1 cellular context compared by ENCODE assay signal in the genomic region with DNA sequence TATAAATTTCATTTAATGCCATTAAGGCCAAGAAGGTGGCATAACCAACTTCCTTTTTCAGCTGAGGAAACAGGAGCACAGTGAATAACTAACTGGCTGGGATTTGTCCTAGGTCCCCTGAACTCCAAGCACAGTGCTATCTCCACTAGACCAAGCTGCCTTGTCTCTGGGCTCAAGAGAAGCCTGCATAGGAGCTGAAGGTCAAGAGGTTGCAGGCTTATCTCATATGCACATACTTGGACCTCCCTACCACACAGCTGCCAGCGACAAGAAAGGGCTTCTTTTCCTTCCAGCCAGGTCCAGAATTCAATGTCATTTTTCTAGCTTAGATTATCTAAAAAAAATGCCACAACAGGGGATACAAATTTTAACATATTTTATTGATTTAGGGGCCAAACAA.
TF ChIP-seq lines count a peak whose summit lies in the region.

No MANE protein-coding gene starts in this region.

TF ChIP-seq in K562, 482 proteins besides CTCF, POLR2A, EP300 and RAD21 (continued from another document and continues in another):
- TF ChIP-seq, protein P1, sequence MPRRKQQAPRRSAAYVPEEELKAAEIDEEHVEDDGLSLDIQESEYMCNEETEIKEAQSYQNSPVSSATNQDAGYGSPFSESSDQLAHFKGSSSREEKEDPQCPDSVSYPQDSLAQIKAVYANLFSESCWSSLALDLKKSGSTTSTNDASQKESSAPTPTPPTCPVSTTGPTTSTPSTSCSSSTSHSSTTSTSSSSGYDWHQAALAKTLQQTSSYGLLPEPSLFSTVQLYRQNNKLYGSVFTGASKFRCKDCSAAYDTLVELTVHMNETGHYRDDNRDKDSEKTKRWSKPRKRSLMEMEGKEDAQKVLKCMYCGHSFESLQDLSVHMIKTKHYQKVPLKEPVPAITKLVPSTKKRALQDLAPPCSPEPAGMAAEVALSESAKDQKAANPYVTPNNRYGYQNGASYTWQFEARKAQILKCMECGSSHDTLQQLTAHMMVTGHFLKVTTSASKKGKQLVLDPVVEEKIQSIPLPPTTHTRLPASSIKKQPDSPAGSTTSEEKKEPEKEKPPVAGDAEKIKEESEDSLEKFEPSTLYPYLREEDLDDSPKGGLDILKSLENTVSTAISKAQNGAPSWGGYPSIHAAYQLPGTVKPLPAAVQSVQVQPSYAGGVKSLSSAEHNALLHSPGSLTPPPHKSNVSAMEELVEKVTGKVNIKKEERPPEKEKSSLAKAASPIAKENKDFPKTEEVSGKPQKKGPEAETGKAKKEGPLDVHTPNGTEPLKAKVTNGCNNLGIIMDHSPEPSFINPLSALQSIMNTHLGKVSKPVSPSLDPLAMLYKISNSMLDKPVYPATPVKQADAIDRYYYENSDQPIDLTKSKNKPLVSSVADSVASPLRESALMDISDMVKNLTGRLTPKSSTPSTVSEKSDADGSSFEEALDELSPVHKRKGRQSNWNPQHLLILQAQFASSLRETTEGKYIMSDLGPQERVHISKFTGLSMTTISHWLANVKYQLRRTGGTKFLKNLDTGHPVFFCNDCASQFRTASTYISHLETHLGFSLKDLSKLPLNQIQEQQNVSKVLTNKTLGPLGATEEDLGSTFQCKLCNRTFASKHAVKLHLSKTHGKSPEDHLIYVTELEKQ (CRISPR knock-in tag; IDR thresholded peaks at IDR 0.05): no peak
- TF ChIP-seq ARNT (IDR thresholded peaks at IDR 0.05) (peak; percentile 64 to 93; a peak in 2 of 4 replicates), EZH2 (IDR thresholded peaks at IDR 0.05; ENCODE audit: borderline replicate concordance, low read depth, low read length) (no peak), ZBTB1 (CRISPR knock-in tag; IDR thresholded peaks at IDR 0.05; ENCODE audit: borderline replicate concordance, low read depth) (no peak), BACH1 (tag; IDR thresholded peaks at IDR 0.05) (no peak), KLF13 (tag; IDR thresholded peaks at IDR 0.05; ENCODE audit: borderline replicate concordance, low read depth) (no peak), FOS (IDR thresholded peaks at IDR 0.05; ENCODE audit: extremely low read depth, insufficient read length) (no peak), ZNF324 (CRISPR knock-in tag; IDR thresholded peaks at IDR 0.05) (no peak), RUNX1 (IDR thresholded peaks at IDR 0.05; ENCODE audit: low read depth) (no peak), CBX3 (IDR thresholded peaks at IDR 0.05; ENCODE audit: borderline replicate concordance in 1 of 2, low read length in 2 of 2) (peak in 1 of 2 experiments; percentile 84; a peak in 2 of 3 replicates), ZNF668 (CRISPR knock-in tag; IDR thresholded peaks at IDR 0.05) (no peak), RAD51 (IDR thresholded peaks at IDR 0.05; ENCODE audit: borderline replicate concordance, low read depth) (peak; percentile 33; the same call in 1 of the 2 replicates), ZNF717 (CRISPR knock-in tag; IDR thresholded peaks at IDR 0.05) (no peak), ZBTB17 (CRISPR knock-in tag; IDR thresholded peaks at IDR 0.05) (0 out of 2 replicates have a peak, but pooled peaks have one; percentile 38), SMARCA4 (IDR thresholded peaks at IDR 0.05) (peak; percentile 91), MTA1 (IDR thresholded peaks at IDR 0.05; ENCODE audit: borderline replicate concordance) (peak; percentile 19; the same call in 1 of the 2 replicates), SIRT6 (IDR thresholded peaks at IDR 0.05; ENCODE audit: low read depth, low read length) (no peak), POLR2H (tag; IDR thresholded peaks at IDR 0.05; ENCODE audit: low read depth) (no peak), HDAC6 (IDR thresholded peaks at IDR 0.05; ENCODE audit: low read depth, low read length) (no peak), SMC3 (conservative IDR thresholded peaks at IDR 0.05; ENCODE audit: insufficient read depth, low read depth, low read length) (no peak), MTA2 (IDR thresholded peaks at IDR 0.05; ENCODE audit: low read depth) (peak; percentile 92), ZNF239 (CRISPR knock-in tag; IDR thresholded peaks at IDR 0.05) (peak; percentile 40; the same call in 1 of the 2 replicates), ZNF133 (CRISPR knock-in tag; IDR thresholded peaks at IDR 0.05) (no peak), PPARD (CRISPR knock-in tag; IDR thresholded peaks at IDR 0.05) (no peak)
- TF ChIP-seq, protein P2, sequence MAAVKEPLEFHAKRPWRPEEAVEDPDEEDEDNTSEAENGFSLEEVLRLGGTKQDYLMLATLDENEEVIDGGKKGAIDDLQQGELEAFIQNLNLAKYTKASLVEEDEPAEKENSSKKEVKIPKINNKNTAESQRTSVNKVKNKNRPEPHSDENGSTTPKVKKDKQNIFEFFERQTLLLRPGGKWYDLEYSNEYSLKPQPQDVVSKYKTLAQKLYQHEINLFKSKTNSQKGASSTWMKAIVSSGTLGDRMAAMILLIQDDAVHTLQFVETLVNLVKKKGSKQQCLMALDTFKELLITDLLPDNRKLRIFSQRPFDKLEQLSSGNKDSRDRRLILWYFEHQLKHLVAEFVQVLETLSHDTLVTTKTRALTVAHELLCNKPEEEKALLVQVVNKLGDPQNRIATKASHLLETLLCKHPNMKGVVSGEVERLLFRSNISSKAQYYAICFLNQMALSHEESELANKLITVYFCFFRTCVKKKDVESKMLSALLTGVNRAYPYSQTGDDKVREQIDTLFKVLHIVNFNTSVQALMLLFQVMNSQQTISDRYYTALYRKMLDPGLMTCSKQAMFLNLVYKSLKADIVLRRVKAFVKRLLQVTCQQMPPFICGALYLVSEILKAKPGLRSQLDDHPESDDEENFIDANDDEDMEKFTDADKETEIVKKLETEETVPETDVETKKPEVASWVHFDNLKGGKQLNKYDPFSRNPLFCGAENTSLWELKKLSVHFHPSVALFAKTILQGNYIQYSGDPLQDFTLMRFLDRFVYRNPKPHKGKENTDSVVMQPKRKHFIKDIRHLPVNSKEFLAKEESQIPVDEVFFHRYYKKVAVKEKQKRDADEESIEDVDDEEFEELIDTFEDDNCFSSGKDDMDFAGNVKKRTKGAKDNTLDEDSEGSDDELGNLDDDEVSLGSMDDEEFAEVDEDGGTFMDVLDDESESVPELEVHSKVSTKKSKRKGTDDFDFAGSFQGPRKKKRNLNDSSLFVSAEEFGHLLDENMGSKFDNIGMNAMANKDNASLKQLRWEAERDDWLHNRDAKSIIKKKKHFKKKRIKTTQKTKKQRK (IDR thresholded peaks at IDR 0.05; ENCODE audit: borderline replicate concordance, low read depth, low read length): no peak
- TF ChIP-seq, protein P3, sequence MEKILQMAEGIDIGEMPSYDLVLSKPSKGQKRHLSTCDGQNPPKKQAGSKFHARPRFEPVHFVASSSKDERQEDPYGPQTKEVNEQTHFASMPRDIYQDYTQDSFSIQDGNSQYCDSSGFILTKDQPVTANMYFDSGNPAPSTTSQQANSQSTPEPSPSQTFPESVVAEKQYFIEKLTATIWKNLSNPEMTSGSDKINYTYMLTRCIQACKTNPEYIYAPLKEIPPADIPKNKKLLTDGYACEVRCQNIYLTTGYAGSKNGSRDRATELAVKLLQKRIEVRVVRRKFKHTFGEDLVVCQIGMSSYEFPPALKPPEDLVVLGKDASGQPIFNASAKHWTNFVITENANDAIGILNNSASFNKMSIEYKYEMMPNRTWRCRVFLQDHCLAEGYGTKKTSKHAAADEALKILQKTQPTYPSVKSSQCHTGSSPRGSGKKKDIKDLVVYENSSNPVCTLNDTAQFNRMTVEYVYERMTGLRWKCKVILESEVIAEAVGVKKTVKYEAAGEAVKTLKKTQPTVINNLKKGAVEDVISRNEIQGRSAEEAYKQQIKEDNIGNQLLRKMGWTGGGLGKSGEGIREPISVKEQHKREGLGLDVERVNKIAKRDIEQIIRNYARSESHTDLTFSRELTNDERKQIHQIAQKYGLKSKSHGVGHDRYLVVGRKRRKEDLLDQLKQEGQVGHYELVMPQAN (IDR thresholded peaks at IDR 0.05; ENCODE audit: borderline replicate concordance): no peak
- TF ChIP-seq, protein P4, sequence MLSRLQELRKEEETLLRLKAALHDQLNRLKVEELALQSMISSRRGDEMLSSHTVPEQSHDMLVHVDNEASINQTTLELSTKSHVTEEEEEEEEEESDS (CRISPR knock-in tag; IDR thresholded peaks at IDR 0.05): no peak
- TF ChIP-seq, protein P5, sequence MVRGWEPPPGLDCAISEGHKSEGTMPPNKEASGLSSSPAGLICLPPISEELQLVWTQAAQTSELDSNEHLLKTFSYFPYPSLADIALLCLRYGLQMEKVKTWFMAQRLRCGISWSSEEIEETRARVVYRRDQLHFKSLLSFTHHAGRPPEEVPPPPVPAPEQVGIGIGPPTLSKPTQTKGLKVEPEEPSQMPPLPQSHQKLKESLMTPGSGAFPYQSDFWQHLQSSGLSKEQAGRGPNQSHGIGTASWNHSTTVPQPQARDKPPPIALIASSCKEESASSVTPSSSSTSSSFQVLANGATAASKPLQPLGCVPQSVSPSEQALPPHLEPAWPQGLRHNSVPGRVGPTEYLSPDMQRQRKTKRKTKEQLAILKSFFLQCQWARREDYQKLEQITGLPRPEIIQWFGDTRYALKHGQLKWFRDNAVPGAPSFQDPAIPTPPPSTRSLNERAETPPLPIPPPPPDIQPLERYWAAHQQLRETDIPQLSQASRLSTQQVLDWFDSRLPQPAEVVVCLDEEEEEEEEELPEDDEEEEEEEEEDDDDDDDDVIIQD (CRISPR knock-in tag; IDR thresholded peaks at IDR 0.05): no peak
- TF ChIP-seq, protein P6, sequence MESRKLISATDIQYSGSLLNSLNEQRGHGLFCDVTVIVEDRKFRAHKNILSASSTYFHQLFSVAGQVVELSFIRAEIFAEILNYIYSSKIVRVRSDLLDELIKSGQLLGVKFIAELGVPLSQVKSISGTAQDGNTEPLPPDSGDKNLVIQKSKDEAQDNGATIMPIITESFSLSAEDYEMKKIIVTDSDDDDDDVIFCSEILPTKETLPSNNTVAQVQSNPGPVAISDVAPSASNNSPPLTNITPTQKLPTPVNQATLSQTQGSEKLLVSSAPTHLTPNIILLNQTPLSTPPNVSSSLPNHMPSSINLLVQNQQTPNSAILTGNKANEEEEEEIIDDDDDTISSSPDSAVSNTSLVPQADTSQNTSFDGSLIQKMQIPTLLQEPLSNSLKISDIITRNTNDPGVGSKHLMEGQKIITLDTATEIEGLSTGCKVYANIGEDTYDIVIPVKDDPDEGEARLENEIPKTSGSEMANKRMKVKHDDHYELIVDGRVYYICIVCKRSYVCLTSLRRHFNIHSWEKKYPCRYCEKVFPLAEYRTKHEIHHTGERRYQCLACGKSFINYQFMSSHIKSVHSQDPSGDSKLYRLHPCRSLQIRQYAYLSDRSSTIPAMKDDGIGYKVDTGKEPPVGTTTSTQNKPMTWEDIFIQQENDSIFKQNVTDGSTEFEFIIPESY (CRISPR knock-in tag; IDR thresholded peaks at IDR 0.05): no peak
- TF ChIP-seq, protein P7, sequence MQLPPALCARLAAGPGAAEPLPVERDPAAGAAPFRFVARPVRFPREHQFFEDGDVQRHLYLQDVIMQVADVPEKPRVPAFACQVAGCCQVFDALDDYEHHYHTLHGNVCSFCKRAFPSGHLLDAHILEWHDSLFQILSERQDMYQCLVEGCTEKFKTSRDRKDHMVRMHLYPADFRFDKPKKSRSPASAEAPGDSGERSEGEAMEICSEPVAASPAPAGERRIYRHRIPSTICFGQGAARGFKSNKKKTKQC (CRISPR knock-in tag; IDR thresholded peaks at IDR 0.05): no peak
- TF ChIP-seq, protein P8, sequence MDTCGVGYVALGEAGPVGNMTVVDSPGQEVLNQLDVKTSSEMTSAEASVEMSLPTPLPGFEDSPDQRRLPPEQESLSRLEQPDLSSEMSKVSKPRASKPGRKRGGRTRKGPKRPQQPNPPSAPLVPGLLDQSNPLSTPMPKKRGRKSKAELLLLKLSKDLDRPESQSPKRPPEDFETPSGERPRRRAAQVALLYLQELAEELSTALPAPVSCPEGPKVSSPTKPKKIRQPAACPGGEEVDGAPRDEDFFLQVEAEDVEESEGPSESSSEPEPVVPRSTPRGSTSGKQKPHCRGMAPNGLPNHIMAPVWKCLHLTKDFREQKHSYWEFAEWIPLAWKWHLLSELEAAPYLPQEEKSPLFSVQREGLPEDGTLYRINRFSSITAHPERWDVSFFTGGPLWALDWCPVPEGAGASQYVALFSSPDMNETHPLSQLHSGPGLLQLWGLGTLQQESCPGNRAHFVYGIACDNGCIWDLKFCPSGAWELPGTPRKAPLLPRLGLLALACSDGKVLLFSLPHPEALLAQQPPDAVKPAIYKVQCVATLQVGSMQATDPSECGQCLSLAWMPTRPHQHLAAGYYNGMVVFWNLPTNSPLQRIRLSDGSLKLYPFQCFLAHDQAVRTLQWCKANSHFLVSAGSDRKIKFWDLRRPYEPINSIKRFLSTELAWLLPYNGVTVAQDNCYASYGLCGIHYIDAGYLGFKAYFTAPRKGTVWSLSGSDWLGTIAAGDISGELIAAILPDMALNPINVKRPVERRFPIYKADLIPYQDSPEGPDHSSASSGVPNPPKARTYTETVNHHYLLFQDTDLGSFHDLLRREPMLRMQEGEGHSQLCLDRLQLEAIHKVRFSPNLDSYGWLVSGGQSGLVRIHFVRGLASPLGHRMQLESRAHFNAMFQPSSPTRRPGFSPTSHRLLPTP (IDR thresholded peaks at IDR 0.05; ENCODE audit: borderline replicate concordance, extremely low read depth, insufficient read length): no peak
- TF ChIP-seq, protein P9, sequence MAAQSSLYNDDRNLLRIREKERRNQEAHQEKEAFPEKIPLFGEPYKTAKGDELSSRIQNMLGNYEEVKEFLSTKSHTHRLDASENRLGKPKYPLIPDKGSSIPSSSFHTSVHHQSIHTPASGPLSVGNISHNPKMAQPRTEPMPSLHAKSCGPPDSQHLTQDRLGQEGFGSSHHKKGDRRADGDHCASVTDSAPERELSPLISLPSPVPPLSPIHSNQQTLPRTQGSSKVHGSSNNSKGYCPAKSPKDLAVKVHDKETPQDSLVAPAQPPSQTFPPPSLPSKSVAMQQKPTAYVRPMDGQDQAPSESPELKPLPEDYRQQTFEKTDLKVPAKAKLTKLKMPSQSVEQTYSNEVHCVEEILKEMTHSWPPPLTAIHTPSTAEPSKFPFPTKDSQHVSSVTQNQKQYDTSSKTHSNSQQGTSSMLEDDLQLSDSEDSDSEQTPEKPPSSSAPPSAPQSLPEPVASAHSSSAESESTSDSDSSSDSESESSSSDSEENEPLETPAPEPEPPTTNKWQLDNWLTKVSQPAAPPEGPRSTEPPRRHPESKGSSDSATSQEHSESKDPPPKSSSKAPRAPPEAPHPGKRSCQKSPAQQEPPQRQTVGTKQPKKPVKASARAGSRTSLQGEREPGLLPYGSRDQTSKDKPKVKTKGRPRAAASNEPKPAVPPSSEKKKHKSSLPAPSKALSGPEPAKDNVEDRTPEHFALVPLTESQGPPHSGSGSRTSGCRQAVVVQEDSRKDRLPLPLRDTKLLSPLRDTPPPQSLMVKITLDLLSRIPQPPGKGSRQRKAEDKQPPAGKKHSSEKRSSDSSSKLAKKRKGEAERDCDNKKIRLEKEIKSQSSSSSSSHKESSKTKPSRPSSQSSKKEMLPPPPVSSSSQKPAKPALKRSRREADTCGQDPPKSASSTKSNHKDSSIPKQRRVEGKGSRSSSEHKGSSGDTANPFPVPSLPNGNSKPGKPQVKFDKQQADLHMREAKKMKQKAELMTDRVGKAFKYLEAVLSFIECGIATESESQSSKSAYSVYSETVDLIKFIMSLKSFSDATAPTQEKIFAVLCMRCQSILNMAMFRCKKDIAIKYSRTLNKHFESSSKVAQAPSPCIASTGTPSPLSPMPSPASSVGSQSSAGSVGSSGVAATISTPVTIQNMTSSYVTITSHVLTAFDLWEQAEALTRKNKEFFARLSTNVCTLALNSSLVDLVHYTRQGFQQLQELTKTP (IDR thresholded peaks at IDR 0.05; ENCODE audit: low read depth in 1 of 2, partially characterized antibody in 2 of 2): peak in 1 of 2 experiments; percentile 24
